ENCODE assay signal across 1 cellular context in the genomic region with DNA sequence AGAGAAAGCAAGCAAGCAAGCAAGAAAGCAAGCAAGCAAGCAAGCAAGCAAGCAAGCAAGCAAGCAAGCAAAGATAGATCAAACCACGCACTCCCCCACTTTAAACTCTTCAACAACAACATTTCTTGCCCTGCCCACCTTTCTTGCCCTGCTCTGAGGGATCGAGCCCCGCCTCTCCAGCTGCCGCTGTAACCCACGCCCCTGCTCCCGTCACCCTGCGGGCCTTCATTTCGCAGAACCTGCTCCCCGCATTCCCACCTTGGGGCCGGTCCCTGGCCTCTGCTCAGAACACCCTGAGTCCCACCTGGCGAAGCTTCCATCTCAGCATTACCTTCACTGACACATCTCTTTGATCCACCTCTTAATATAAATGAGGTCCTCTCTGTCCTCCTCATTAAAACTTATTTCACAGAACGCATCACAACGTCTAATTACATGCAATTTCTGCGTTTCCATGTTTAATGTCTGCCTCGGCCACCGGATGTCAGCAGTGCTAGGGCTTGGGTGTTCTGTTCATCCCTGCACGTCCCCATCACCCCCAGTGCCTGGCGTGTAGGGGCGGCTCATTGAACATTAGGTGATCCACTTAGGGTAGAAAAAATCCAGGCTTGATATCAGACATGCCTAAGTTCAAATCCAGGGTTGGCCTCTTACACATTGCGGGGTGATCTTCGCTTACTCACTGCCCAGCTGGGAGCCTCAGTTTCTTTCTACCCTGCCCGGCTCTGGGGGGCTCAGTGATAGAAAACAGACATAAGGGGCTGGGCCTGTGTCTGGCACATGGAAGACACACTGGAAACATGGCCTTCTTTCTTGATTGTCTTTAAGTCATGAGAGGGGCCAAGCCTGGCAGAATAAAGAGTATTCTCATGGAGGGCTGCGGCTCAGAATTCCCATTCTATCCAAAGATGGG.
TF ChIP-seq lines count a peak whose summit lies in the region.

No MANE protein-coding gene starts in this region.

TF ChIP-seq in Ishikawa, 13 proteins besides CTCF, POLR2A, EP300 and RAD21 (continued from another document):
- no peak for TF ChIP-seq NFIC (IDR thresholded peaks at IDR 0.05)
- TF ChIP-seq, protein P1, sequence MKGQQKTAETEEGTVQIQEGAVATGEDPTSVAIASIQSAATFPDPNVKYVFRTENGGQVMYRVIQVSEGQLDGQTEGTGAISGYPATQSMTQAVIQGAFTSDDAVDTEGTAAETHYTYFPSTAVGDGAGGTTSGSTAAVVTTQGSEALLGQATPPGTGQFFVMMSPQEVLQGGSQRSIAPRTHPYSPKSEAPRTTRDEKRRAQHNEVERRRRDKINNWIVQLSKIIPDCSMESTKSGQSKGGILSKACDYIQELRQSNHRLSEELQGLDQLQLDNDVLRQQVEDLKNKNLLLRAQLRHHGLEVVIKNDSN (IDR thresholded peaks at IDR 0.05), result no peak
- TF ChIP-seq FOXM1 (IDR thresholded peaks at IDR 0.05; ENCODE audit: borderline replicate concordance, low read depth), result no peak
- TF ChIP-seq CREB1 (IDR thresholded peaks at IDR 0.05; ENCODE audit: low read depth), result no peak
- no peak for TF ChIP-seq TAF1 (IDR thresholded peaks at IDR 0.05; ENCODE audit: low read depth)
